ENCODE assay signal across 8 cellular contexts in the genomic region with DNA sequence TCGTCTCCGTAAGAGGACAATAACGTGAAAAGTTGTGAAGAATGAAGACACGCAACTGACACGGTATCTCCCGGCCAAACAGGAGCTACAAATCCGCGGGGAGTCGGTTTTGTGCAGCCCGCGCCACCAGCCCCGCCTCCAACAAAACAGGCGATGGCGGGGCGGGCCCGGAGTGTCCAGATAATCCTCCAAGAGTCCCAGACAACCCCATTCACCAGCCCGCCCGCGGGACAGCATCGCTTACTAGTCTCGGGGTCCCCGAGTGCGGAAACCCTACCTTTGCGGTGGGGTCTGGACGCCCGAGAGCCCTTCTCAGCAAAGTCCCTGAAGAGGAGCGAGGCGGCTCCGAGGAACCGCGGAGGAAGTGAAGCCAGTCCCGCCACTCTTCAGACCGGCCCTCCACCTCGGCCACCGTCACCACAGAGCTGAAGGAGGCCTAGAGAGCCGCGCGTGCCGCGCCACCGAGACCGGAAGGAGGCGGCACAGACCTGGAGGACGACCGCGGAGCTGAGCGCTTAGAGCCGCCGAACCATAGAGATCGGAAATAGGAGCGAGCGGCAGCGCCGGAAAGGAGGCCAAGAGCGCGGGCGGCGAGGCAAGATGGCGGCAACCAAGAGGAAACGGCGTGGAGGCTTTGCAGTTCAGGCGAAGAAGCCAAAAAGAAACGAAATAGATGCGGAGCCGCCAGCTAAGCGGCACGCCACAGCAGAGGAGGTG. TPM values are rescaled to one million over a fixed set of nuclear protein-coding genes. Genes with fewer than 3 reads are reported as not detected.
A peak's percentile ranks its signal among the peaks of the same experiment; 100 is the strongest.
DNase-seq lines count a peak whose midpoint lies in the region; ATAC-seq and TF ChIP-seq lines count a peak whose summit lies in the region.

A gene with protein sequence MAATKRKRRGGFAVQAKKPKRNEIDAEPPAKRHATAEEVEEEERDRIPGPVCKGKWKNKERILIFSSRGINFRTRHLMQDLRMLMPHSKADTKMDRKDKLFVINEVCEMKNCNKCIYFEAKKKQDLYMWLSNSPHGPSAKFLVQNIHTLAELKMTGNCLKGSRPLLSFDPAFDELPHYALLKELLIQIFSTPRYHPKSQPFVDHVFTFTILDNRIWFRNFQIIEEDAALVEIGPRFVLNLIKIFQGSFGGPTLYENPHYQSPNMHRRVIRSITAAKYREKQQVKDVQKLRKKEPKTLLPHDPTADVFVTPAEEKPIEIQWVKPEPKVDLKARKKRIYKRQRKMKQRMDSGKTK (plus strand): TSS at position 573 of the 717 bp plus-strand sequence. CDS start 28 bp downstream, at position 601.
A gene with protein sequence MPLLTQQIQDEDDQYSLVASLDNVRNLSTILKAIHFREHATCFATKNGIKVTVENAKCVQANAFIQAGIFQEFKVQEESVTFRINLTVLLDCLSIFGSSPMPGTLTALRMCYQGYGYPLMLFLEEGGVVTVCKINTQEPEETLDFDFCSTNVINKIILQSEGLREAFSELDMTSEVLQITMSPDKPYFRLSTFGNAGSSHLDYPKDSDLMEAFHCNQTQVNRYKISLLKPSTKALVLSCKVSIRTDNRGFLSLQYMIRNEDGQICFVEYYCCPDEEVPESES (minus strand): TSS at position 366 of the 717 bp plus-strand sequence. CDS start 612 bp downstream, outside the sequence.

- peaks cover 2% of the 10 kb centered on the region in 2 donors for H3K4me1 ChIP-seq in aorta (ENCODE audit: control insufficient read depth in 1 of 2, insufficient read depth in 2 of 2, low read length in 2 of 2)

- H3K4me3 ChIP-seq in astrocyte of the cerebellum (ENCODE audit: low read depth, low read length): peak within 1 kb of the TSS; percentile 76
- H3K4me3 ChIP-seq in aorta (ENCODE audit: low read length in 2 of 2): peak within 1 kb of the TSS; percentile 62 to 64

- WGBS in aorta, 2 donors: 0% methylated on average over 67 of the region's 67 CpGs

- H3K27ac ChIP-seq in aorta (ENCODE audit: low read depth in 1 of 2, low read length in 2 of 2): peak within 1 kb of the TSS; percentile 0 to 73

- intact Hi-C loops in aorta (cut with DNase I): loop anchor here in 1 of 2 donors (1.0 kb wide), 1 partner anchor 14 kb away; a partner anchor contains a TSS

- peak; percentile 99 to 100 for DNase-seq in NCI-H2081 (lab: John Stamatoyannopoulos, UW)
- DNase-seq in T-helper 9 cell: peak; percentile 87
- DNase-seq in astrocyte of the cerebellum (ENCODE audit: low read depth): peak; percentile 95
- DNase-seq in hepatic stellate cell (ENCODE audit: low spot score): peak; percentile 87
- DNase-seq in renal cortical epithelial cell (ENCODE audit: low read depth): peak; percentile 92
- DNase-seq in aorta: peak; percentile 98 to 99

- H3K27me3 ChIP-seq in aorta (ENCODE audit: control insufficient read depth in 1 of 2, insufficient read depth in 2 of 2, low read length in 1 of 2): no peaks in the 10 kb centered on the region

- peaks cover 2 to 3% of the 10 kb centered on the region in 2 donors for H3K36me3 ChIP-seq in aorta (ENCODE audit: control insufficient read depth in 1 of 2, insufficient read depth in 2 of 2, low read length in 1 of 2)

- no peaks in the 10 kb centered on the region for H3K9me3 ChIP-seq in aorta (ENCODE audit: control insufficient read depth, low read length)

- peak; percentile 14 for TF ChIP-seq CTCF in astrocyte of the cerebellum (IDR thresholded peaks at IDR 0.05; ENCODE audit: low read depth, low read length, missing control alignments)

- in situ Hi-C loops in astrocyte of the cerebellum (cut with HindIII; ENCODE audit: low sequenced_read_pairs): no loop called here

- ATAC-seq in GM18517 (IDR thresholded peaks at IDR 0.05; ENCODE audit: unreplicated experiment) (peak; percentile 95), HG03039 (IDR thresholded peaks at IDR 0.05; ENCODE audit: unreplicated experiment) (peak; percentile 99), aorta (ENCODE audit: low FRiP score) (peak; percentile 100)

RNA-seq across cellular contexts. Expression of the first gene that starts in this region (rescaled TPM):
- total RNA-seq in renal cortical epithelial cell (27.3 and 37.9 TPM in 2 replicates), aorta (10 to 100 TPM; 14.9 to 19.0 TPM)
- polyA plus RNA-seq in aorta: 10 to 100 TPM; 12.4 to 16.6 TPM

RNA-seq across cellular contexts. Expression of the second gene that starts in this region (rescaled TPM):
- total RNA-seq in renal cortical epithelial cell: 12.0 and 14.1 TPM in 2 replicates
- total RNA-seq in aorta: 10 to 100 TPM; 17.9 to 19.3 TPM
- polyA plus RNA-seq in aorta: 10 to 100 TPM; 19.3 to 21.2 TPM

Comparison
In these comparisons a context has a peak if more than half of its experiments do, and no peak if none do; other contexts are left out.
1. Peak in every context shown above with its lines: DNase-seq, ATAC-seq, H3K4me3 ChIP-seq and H3K27ac ChIP-seq.